Comparison of ENCODE assay signal across 8 cellular contexts in genomic region chr18:79987566-79987965, GRCh38. TPM values are rescaled to one million over a fixed set of nuclear protein-coding genes. Genes with fewer than 3 reads are reported as not detected.
A peak's percentile ranks its signal among the peaks of the same experiment; 100 is the strongest.
DNase-seq lines count a peak whose midpoint lies in the region; ATAC-seq and TF ChIP-seq lines count a peak whose summit lies in the region.

No MANE protein-coding gene starts in this region.

- peaks cover 5% of the 10 kb centered on the region for H3F3A ChIP-seq in smooth muscle cell (ENCODE audit: low read depth)

- H3K9me3 ChIP-seq in HCT116 (ENCODE audit: control insufficient read depth in 1 of 2, insufficient read depth in 1 of 2, low read depth in 1 of 2, low read length in 2 of 2) (no peaks in the 10 kb centered on the region), WERI-Rb-1 (ENCODE audit: severe bottlenecking) (no peaks in the 10 kb centered on the region), smooth muscle cell (replicated peaks; ENCODE audit: low read depth) (no peaks in the 10 kb centered on the region)

- no peak for TF ChIP-seq CTCF in HCT116 (IDR thresholded peaks at IDR 0.05 in 2 of 3, conservative IDR thresholded peaks at IDR 0.05 in 1 of 3; ENCODE audit: borderline replicate concordance in 1 of 3, insufficient read depth in 1 of 3, low read depth in 2 of 3, low read length in 2 of 3)
- no peak for TF ChIP-seq CTCF in WERI-Rb-1 (IDR thresholded peaks at IDR 0.05; ENCODE audit: low read depth, low read length)
- no peak for TF ChIP-seq CTCF in smooth muscle cell (IDR thresholded peaks at IDR 0.05; ENCODE audit: borderline replicate concordance, insufficient read depth, poor library complexity, severe bottlenecking)

- DNase-seq in HCT116 (ENCODE audit: low read depth, low spot score) (no peak), WERI-Rb-1 (no peak), hepatic stellate cell (ENCODE audit: low spot score) (peak; percentile 43), smooth muscle cell (lab: John Stamatoyannopoulos, UW; ENCODE audit: unreplicated experiment) (no peak), nucleus accumbens (lab: John Stamatoyannopoulos, UW) (no peak), D341Med (ENCODE audit: low spot score) (no peak), mesenteric fat pad (ENCODE audit: low spot score) (no peak), hippocampal formation (lab: John Stamatoyannopoulos, UW) (no peak)

- TF ChIP-seq POLR2A in HCT116 (IDR thresholded peaks at IDR 0.05; ENCODE audit: borderline replicate concordance, extremely low read depth, insufficient read depth, insufficient read length): no peak

- no TSS peak for BruUV-seq in HCT116 (replicated peaks; lab: Mats Ljungman, UMichigan)

- H3K36me3 ChIP-seq in HCT116 (ENCODE audit: control insufficient read depth in 1 of 2, insufficient read depth in 2 of 2, low read length in 2 of 2) (peaks cover 12 to 22% of the 10 kb centered on the region in 2 experiments; a peak in 3 of 4 replicates), WERI-Rb-1 (peaks cover 48% of the 10 kb centered on the region), smooth muscle cell (ENCODE audit: low read depth) (no peaks in the 10 kb centered on the region)

- peaks cover 38% of the 10 kb centered on the region; the same call in 1 of the 2 replicates for H4K20me1 ChIP-seq in HCT116 (ENCODE audit: insufficient read depth)
- H4K20me1 ChIP-seq in smooth muscle cell (ENCODE audit: low read depth): peaks cover 52% of the 10 kb centered on the region

- H3K9ac ChIP-seq in HCT116 (ENCODE audit: low read length) (peak overlapping the region; percentile 97), smooth muscle cell (ENCODE audit: low read depth) (peak overlapping the region; percentile 81)

- H3K4me2 ChIP-seq in HCT116 (ENCODE audit: low read length): peak overlapping the region; percentile 78
- H3K4me2 ChIP-seq in smooth muscle cell: peak overlapping the region; percentile 96

- POLR2A ChIA-PET in HCT116 (lab: Charles Lee): interaction anchor here (3.4 kb wide), 1 partner anchor 46 kb away, joined by 16 read pairs; the partner anchor contains the start of gene RBFA

- TF ChIP-seq RAD21 in HCT116 (IDR thresholded peaks at IDR 0.05; ENCODE audit: low read depth): no peak

- peaks cover 8 to 29% of the 10 kb centered on the region in 2 experiments for H3K4me1 ChIP-seq in HCT116 (ENCODE audit: control insufficient read depth in 1 of 2, insufficient read depth in 2 of 2, low read length in 2 of 2)
- H3K4me1 ChIP-seq in smooth muscle cell (ENCODE audit: low read depth): peaks cover 10% of the 10 kb centered on the region

- WGBS in smooth muscle cell (ENCODE audit: low lambda C conversion rate): 0% methylated on average over 6 of the region's 6 CpGs

- no peak overlapping the region for H2AFZ ChIP-seq in HCT116 (ENCODE audit: low read depth, low read length, poor library complexity, severe bottlenecking)
- H2AFZ ChIP-seq in smooth muscle cell (ENCODE audit: low read depth): peak overlapping the region; percentile 82

- RAD21 ChIA-PET in HCT116 (lab: Charles Lee; ENCODE audit: low non-redundant PET in 1 of 2, low total read pairs in 2 of 2, uncharacterized antibody in 2 of 2, unreplicated experiment in 2 of 2): no interaction called here

- H3K4me3 ChIP-seq in HCT116 (replicated peaks in 1 of 2; ENCODE audit: low read depth in 1 of 2, low read length in 2 of 2) (peak overlapping the region; percentile 59 to 83), WERI-Rb-1 (ENCODE audit: low read depth, low read length) (peak overlapping the region; percentile 92), smooth muscle cell (peak overlapping the region; percentile 89)

- H3K27ac ChIP-seq in HCT116 (ENCODE audit: low read depth, low read length): peak overlapping the region; percentile 97
- H3K27ac ChIP-seq in WERI-Rb-1: peak overlapping the region; percentile 92
- H3K27ac ChIP-seq in smooth muscle cell (ENCODE audit: low read depth): peak overlapping the region; percentile 82

- intact Hi-C loops in HCT116 (cut with micrococcal nuclease): loop anchor here (10.0 kb wide), 1 partner anchor 127 kb away; no protein-coding TSS in a partner anchor

- H3K27me3 ChIP-seq in HCT116 (ENCODE audit: insufficient read depth, low read length): no peaks in the 10 kb centered on the region
- H3K27me3 ChIP-seq in WERI-Rb-1 (ENCODE audit: insufficient read depth, low read depth, severe bottlenecking): no peaks in the 10 kb centered on the region
- H3K27me3 ChIP-seq in smooth muscle cell (ENCODE audit: low read depth): no peaks in the 10 kb centered on the region

- H3K79me2 ChIP-seq in HCT116 (ENCODE audit: insufficient read depth, low read length): peaks cover 58% of the 10 kb centered on the region
- peaks cover 57% of the 10 kb centered on the region for H3K79me2 ChIP-seq in smooth muscle cell (ENCODE audit: low read depth)

- ATAC-seq in HCT116: no peak

- CTCF ChIA-PET in HCT116 (lab: Charles Lee): no interaction called here

- H3K9me2 ChIP-seq in HCT116 (ENCODE audit: insufficient read depth): no peaks in the 10 kb centered on the region

TF ChIP-seq in HCT116, 20 proteins besides CTCF, POLR2A, EP300 and RAD21:
- TF ChIP-seq FOSL1 (IDR thresholded peaks at IDR 0.05; ENCODE audit: low read depth): no peak
- no peak for TF ChIP-seq EZH2phosphoT487 (IDR thresholded peaks at IDR 0.05; ENCODE audit: borderline replicate concordance)
- TF ChIP-seq JUND (IDR thresholded peaks at IDR 0.05): no peak
- TF ChIP-seq CEBPB (IDR thresholded peaks at IDR 0.05; ENCODE audit: low read depth): no peak
- no peak for TF ChIP-seq EGR1 (IDR thresholded peaks at IDR 0.05; ENCODE audit: low read depth)
- TF ChIP-seq ZNF274 (IDR thresholded peaks at IDR 0.05; ENCODE audit: low read depth, low read length): no peak
- no peak for TF ChIP-seq YY1 (IDR thresholded peaks at IDR 0.05; ENCODE audit: extremely low read depth, insufficient replicate concordance, low read depth, low read length)
- no peak for TF ChIP-seq POLR2AphosphoS5 (IDR thresholded peaks at IDR 0.05; ENCODE audit: low read depth, low read length)

RNA-seq across cellular contexts. Expression of gene TXNL4A, which starts 0.8 kb away (rescaled TPM):
- total RNA-seq in HCT116 (2021; ENCODE audit: unreplicated experiment) (178 TPM), smooth muscle cell (61.1 and 62.2 TPM in 2 replicates), mesenteric fat pad (107 TPM)
- polyA plus RNA-seq in HCT116 (2012): 107 and 114 TPM in 2 replicates
- 243 and 254 TPM in 2 replicates for polyA plus RNA-seq in smooth muscle cell

RNA-seq across cellular contexts. Expression of gene HSBP1L1, which starts 23.1 kb away (rescaled TPM):
- total RNA-seq in HCT116 (2021; ENCODE audit: unreplicated experiment) (41.4 TPM), smooth muscle cell (11.8 and 24.6 TPM in 2 replicates), mesenteric fat pad (18.8 TPM)
- polyA plus RNA-seq in HCT116 (2012): 26.9 and 30.7 TPM in 2 replicates
- 12.4 and 23.5 TPM in 2 replicates for polyA plus RNA-seq in smooth muscle cell

RNA-seq across cellular contexts. Expression of gene SLC66A2, which starts 36.1 kb away (rescaled TPM):
- total RNA-seq in HCT116 (2021; ENCODE audit: unreplicated experiment) (44.9 TPM), smooth muscle cell (21.2 and 23.6 TPM in 2 replicates), mesenteric fat pad (85.9 TPM)
- 41.0 and 45.2 TPM in 2 replicates for polyA plus RNA-seq in HCT116 (2012)
- polyA plus RNA-seq in smooth muscle cell: 37.2 and 37.9 TPM in 2 replicates

RNA-seq across cellular contexts. Expression of gene RBFA, which starts 46.7 kb away (rescaled TPM):
- total RNA-seq in HCT116 (2021; ENCODE audit: unreplicated experiment) (45.3 TPM), smooth muscle cell (15.0 and 16.3 TPM in 2 replicates), mesenteric fat pad (31.7 TPM)
- 29.5 and 32.6 TPM in 2 replicates for polyA plus RNA-seq in HCT116 (2012)
- polyA plus RNA-seq in smooth muscle cell: 15.5 and 15.7 TPM in 2 replicates
